Comparison of ENCODE assay signal across 10 cellular contexts in the genomic region with DNA sequence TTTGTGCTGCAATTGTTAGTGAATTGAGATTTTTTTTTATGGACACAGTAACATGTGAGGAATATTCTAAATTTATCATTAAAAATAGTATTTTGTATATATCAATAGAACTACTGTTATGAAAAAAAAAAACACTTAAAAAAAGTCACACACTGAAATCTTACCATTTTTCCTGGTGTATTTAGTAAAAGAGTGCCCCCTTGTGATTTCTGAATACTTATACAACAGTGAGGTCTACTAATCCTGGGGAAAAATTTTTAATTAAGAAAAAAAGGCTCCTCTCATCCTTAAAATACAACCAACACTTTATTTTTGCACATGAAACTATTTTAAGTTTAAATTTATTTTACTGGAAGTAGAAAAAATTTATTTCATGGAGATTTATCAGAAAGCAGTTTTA. TPM values are rescaled to one million over a fixed set of nuclear protein-coding genes. Genes with fewer than 3 reads are reported as not detected.
A peak's percentile ranks its signal among the peaks of the same experiment; 100 is the strongest.
DNase-seq lines count a peak whose midpoint lies in the region; ATAC-seq and TF ChIP-seq lines count a peak whose summit lies in the region.
"Had no signal": no experiment of that assay in that cellular context is flagged by ENCODE, and none has a peak within 500 bp of the region (broad histone marks: within the 10 kb centered on the region; RNA-seq: fewer than 3 reads in every experiment).

No MANE protein-coding gene starts in this region.

- H3K27ac Mint-ChIP-seq in osteocyte (ENCODE audit: unreplicated experiment): no peak overlapping the region

- H3K36me3 Mint-ChIP-seq in osteocyte (ENCODE audit: unreplicated experiment): no peaks in the 10 kb centered on the region

- peak overlapping the region in 12 of 59 donors; percentile 4 to 73 (median 32) for H3K27ac ChIP-seq in dorsolateral prefrontal cortex
- H3K27ac ChIP-seq: upper lobe of left lung had no signal

- no peak overlapping the region for H3K4me3 Mint-ChIP-seq in osteocyte (ENCODE audit: unreplicated experiment)

- intact Hi-C loops in dorsolateral prefrontal cortex (cut with DNase I): loop anchor here (2.0 to 5.0 kb wide), 3 partner anchors 268 to 1123 kb away; no protein-coding TSS in a partner anchor

- no peak overlapping the region for H3K4me3 ChIP-seq in dorsolateral prefrontal cortex
- H3K4me3 ChIP-seq: upper lobe of left lung had no signal

- no peaks in the 10 kb centered on the region for H3K27me3 Mint-ChIP-seq in osteocyte (ENCODE audit: unreplicated experiment)

- H3K4me1 Mint-ChIP-seq in osteocyte (ENCODE audit: unreplicated experiment): no peaks in the 10 kb centered on the region

- H3K27me3 ChIP-seq in dorsolateral prefrontal cortex: no peaks in the 10 kb centered on the region
- H3K27me3 ChIP-seq: upper lobe of left lung had no signal

- DNase-seq in NCI-H2227 (lab: John Stamatoyannopoulos, UW; ENCODE audit: unreplicated experiment) (peak; percentile 1), NCI-H2227 treated with DMSO at 0.1 percent for 48 hours (lab: John Stamatoyannopoulos, UW) (no peak), NCI-H446 treated with DMSO at 0.1 percent for 48 hours (lab: John Stamatoyannopoulos, UW) (peak; percentile 61), dorsolateral prefrontal cortex (no peak), osteocyte (ENCODE audit: extremely low spot score, unreplicated experiment) (no peak)
- DNase-seq: small intestine, upper lobe of left lung had no signal

- peak; percentile 38 to 87 (median 70) for TF ChIP-seq CTCF in dorsolateral prefrontal cortex (IDR thresholded peaks at IDR 0.05 in 54 of 56, conservative IDR thresholded peaks at IDR 0.05 in 2 of 56; ENCODE audit: low read depth in 1 of 56, partially characterized antibody in 56 of 56)
- peak; percentile 34 for TF ChIP-seq CTCF in osteocyte (IDR thresholded peaks at IDR 0.05)

- no peak for ATAC-seq in HG03565 (IDR thresholded peaks at IDR 0.05; ENCODE audit: unreplicated experiment)
- no peak for ATAC-seq in GM18867 (IDR thresholded peaks at IDR 0.05; ENCODE audit: unreplicated experiment)
- no peak for ATAC-seq in HG03442 (IDR thresholded peaks at IDR 0.05; ENCODE audit: unreplicated experiment)

- peaks cover 14% of the 10 kb centered on the region for H3K9me3 Mint-ChIP-seq in osteocyte (ENCODE audit: unreplicated experiment)

RNA-seq across cellular contexts. Expression of a gene that starts 56.4 kb away (rescaled TPM):
- 100 to 1,000 TPM in 76 of 120 experiments, 10 to 100 TPM in 44; 36.8 to 343 (median 112) TPM for total RNA-seq in dorsolateral prefrontal cortex
- total RNA-seq in osteocyte: not detected in 2 replicates

Comparison
In these comparisons a context has a peak if more than half of its experiments do, and no peak if none do; other contexts are left out.
1. DNase-seq: peak in NCI-H2227 (single experiment) and NCI-H446 treated with DMSO at 0.1 percent for 48 hours (single experiment); none in NCI-H2227 treated with DMSO at 0.1 percent for 48 hours (single experiment), dorsolateral prefrontal cortex (0 of 10) and osteocyte (single experiment).
2. RNA of a gene that starts 56.4 kb away (total RNA-seq): 36.8 to 343 TPM in dorsolateral prefrontal cortex; not detected in osteocyte; every median in the first group is over 10 times any median in the second.